In the genomic region with DNA sequence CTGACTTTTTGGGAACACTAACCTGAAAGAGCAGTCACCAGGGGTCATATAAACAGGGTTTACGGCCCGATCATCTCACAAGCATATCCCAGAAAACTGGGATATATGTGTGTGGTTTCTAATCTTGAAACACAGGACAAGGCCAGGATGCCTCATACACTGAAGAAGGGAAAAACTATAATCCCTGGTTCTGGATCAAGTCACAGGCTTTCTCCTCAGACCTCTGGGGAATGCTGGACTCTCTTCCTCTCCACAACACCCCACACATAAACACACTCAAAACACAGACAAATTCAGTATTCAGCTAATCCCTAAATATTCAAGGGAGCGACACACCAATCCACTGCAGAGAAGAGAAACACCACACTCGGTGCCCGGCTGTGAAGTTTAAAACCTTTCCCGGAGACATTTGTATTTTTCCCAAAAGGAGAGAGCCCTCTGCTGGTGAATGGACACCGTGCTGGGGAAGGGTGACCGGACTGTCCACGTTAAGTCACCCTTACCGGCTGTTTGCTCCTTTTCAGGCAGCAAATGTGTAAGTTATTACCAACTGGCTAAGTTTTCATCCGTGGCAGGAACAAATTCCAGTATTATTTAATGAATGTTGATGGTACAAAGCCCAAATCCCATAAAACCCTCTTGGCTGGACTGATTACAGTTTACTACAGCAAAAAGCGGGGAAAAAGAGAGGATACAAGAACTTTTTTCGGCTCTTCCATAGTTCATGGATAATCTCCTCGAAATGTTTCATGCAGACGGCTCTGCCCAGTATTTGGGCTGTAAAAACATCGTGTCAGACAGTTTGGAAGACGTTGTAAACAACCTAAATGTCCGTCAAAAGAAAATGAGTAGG, we compare ENCODE assay signal across 8 cellular contexts.
DNase-seq lines count a peak whose midpoint lies in the region; ATAC-seq, FAIRE-seq and TF ChIP-seq lines count a peak whose summit lies in the region.

No MANE protein-coding gene starts in this region.

- H3K4me1 Mint-ChIP-seq in stimulated activated naive CD8-positive, alpha-beta T cell treated with anti-CD3 and anti-CD28 coated beads, Interleukin-15, amount 100 ng/mL, for 72 hours, result no peaks in the 10 kb centered on the region
- H3K4me1 Mint-ChIP-seq in activated T-helper 2 cell treated with anti-CD3 and anti-CD28 coated beads, Interferon-gamma antibody, Interleukin-2, Interleukin-4, amounts not matched to agents 10 μg/mL and 5 μg/mL and 100 μg/mL, durations not matched to agents 14 hours and 24 hours and 36 hours (ENCODE audit: low read depth), result peaks cover 4% of the 10 kb centered on the region

- H4K20me1 ChIP-seq in GM23248 (ENCODE audit: insufficient read depth) (no peaks in the 10 kb centered on the region), keratinocyte (ENCODE audit: control insufficient read depth, extremely low read depth, insufficient read depth, low read length) (no peaks in the 10 kb centered on the region)

- dilution Hi-C loops in keratinocyte (cut with MboI; ENCODE audit: extremely low pct_ligation_motif_present, low sequenced_read_pairs), result no loop called here

- DNase-seq in C1 segment of cervical spinal cord (lab: John Stamatoyannopoulos, UW), result peak in 13 of 14 donors; percentile 3 to 60 (median 35)
- peak; percentile 79 for DNase-seq in GM23248
- peak; percentile 73 for DNase-seq in NCI-H82 (lab: John Stamatoyannopoulos, UW)
- DNase-seq in breast epithelium (ENCODE audit: low spot score in 2 of 2), result peak; percentile 62 to 65
- no peak for DNase-seq in keratinocyte (ENCODE audit: low read depth, low spot score)
- DNase-seq in stimulated activated naive CD8-positive, alpha-beta T cell treated with anti-CD3 and anti-CD28 coated beads, Interleukin-15, amount 100 ng/mL, for 72 hours, result peak; percentile 3 to 21
- no peak for DNase-seq in putamen (ENCODE audit: low spot score)
- DNase-seq in activated T-helper 2 cell treated with anti-CD3 and anti-CD28 coated beads, Interferon-gamma antibody, Interleukin-2, Interleukin-4, amounts not matched to agents 10 μg/mL and 5 μg/mL and 100 μg/mL, durations not matched to agents 14 hours and 24 hours and 36 hours (ENCODE audit: low spot score), result no peak

- TF ChIP-seq CTCF in breast epithelium (IDR thresholded peaks at IDR 0.05), result peak; percentile 60 to 89 (median 80)
- TF ChIP-seq CTCF in keratinocyte (optimal IDR thresholded peaks at IDR 0.05 in 1 of 3, IDR thresholded peaks at IDR 0.05 in 1 of 3, conservative IDR thresholded peaks at IDR 0.05 in 1 of 3; ENCODE audit: extremely low read depth in 1 of 3, insufficient read depth in 2 of 3, low read length in 3 of 3), result peak; percentile 84 to 90 (median 84)

- H3K4me1 ChIP-seq in GM23248 (ENCODE audit: insufficient read depth) (no peaks in the 10 kb centered on the region), breast epithelium (no peaks in the 10 kb centered on the region), keratinocyte (ENCODE audit: control insufficient read depth, extremely low read depth, insufficient read depth, low read length) (no peaks in the 10 kb centered on the region)

- H3K4me2 ChIP-seq in GM23248 (ENCODE audit: unreplicated experiment) (peak overlapping the region; percentile 69), keratinocyte (ENCODE audit: control insufficient read depth, extremely low read depth, insufficient read depth, low read depth, low read length) (peak overlapping the region; percentile 54)

- intact Hi-C loops in breast epithelium (cut with DNase I; ENCODE audit: low total_unique reads), result loop anchor here (10.0 kb wide), 1 partner anchor 358 kb away; no protein-coding TSS in a partner anchor
- intact Hi-C loops in activated T-helper 2 cell treated with anti-CD3 and anti-CD28 coated beads, Interferon-gamma antibody, Interleukin-2, Interleukin-4, amounts not matched to agents 10 μg/mL and 5 μg/mL and 100 μg/mL, durations not matched to agents 14 hours and 24 hours and 36 hours (cut with micrococcal nuclease), result no loop called here

- no peak overlapping the region for H3K27ac Mint-ChIP-seq in stimulated activated naive CD8-positive, alpha-beta T cell treated with anti-CD3 and anti-CD28 coated beads, Interleukin-15, amount 100 ng/mL, for 72 hours
- H3K27ac Mint-ChIP-seq in activated T-helper 2 cell treated with anti-CD3 and anti-CD28 coated beads, Interferon-gamma antibody, Interleukin-2, Interleukin-4, amounts not matched to agents 10 μg/mL and 5 μg/mL and 100 μg/mL, durations not matched to agents 14 hours and 24 hours and 36 hours, result no peak overlapping the region

- H3K36me3 ChIP-seq in GM23248 (ENCODE audit: low read depth) (no peaks in the 10 kb centered on the region), breast epithelium (no peaks in the 10 kb centered on the region), keratinocyte (ENCODE audit: control insufficient read depth in 2 of 2, extremely low read depth in 1 of 2, insufficient read depth in 2 of 2, low read length in 2 of 2) (no peaks in the 10 kb centered on the region)

- no peaks in the 10 kb centered on the region for H3K27me3 Mint-ChIP-seq in stimulated activated naive CD8-positive, alpha-beta T cell treated with anti-CD3 and anti-CD28 coated beads, Interleukin-15, amount 100 ng/mL, for 72 hours
- H3K27me3 Mint-ChIP-seq in activated T-helper 2 cell treated with anti-CD3 and anti-CD28 coated beads, Interferon-gamma antibody, Interleukin-2, Interleukin-4, amounts not matched to agents 10 μg/mL and 5 μg/mL and 100 μg/mL, durations not matched to agents 14 hours and 24 hours and 36 hours (ENCODE audit: low read depth), result no peaks in the 10 kb centered on the region

- H3K36me3 Mint-ChIP-seq in activated T-helper 2 cell treated with anti-CD3 and anti-CD28 coated beads, Interferon-gamma antibody, Interleukin-2, Interleukin-4, amounts not matched to agents 10 μg/mL and 5 μg/mL and 100 μg/mL, durations not matched to agents 14 hours and 24 hours and 36 hours (ENCODE audit: low read depth), result no peaks in the 10 kb centered on the region

- H3K4me3 ChIP-seq in GM23248 (peak overlapping the region; percentile 52), breast epithelium (peak overlapping the region in 1 of 3 donors; percentile 44), keratinocyte (ENCODE audit: control insufficient read depth in 2 of 3, extremely low read depth in 1 of 3, insufficient read depth in 2 of 3, low read depth in 1 of 3, low read length in 3 of 3) (no peak overlapping the region)

- no peaks in the 10 kb centered on the region for H3K9me3 Mint-ChIP-seq in stimulated activated naive CD8-positive, alpha-beta T cell treated with anti-CD3 and anti-CD28 coated beads, Interleukin-15, amount 100 ng/mL, for 72 hours
- no peaks in the 10 kb centered on the region for H3K9me3 Mint-ChIP-seq in activated T-helper 2 cell treated with anti-CD3 and anti-CD28 coated beads, Interferon-gamma antibody, Interleukin-2, Interleukin-4, amounts not matched to agents 10 μg/mL and 5 μg/mL and 100 μg/mL, durations not matched to agents 14 hours and 24 hours and 36 hours

- no peak overlapping the region for H3K27ac ChIP-seq in GM23248
- peak overlapping the region; percentile 12 to 76 for H3K27ac ChIP-seq in breast epithelium
- H3K27ac ChIP-seq in keratinocyte (ENCODE audit: control insufficient read depth, insufficient read depth, low read length), result no peak overlapping the region

- no peak for TF ChIP-seq POLR2A in breast epithelium (IDR thresholded peaks at IDR 0.05)

- 12 to 15% methylated on average over 18 of the region's 18 CpGs for WGBS in GM23248 (ENCODE audit: low coverage in 1 of 2, low lambda C conversion rate in 2 of 2, missing lambda C conversion rate in 2 of 2), 2 experiments

- H3K9me3 ChIP-seq in GM23248 (ENCODE audit: low read depth) (no peaks in the 10 kb centered on the region), breast epithelium (no peaks in the 10 kb centered on the region), keratinocyte (ENCODE audit: control insufficient read depth, low read depth, low read length) (no peaks in the 10 kb centered on the region)

- no peak overlapping the region for H3K4me3 Mint-ChIP-seq in stimulated activated naive CD8-positive, alpha-beta T cell treated with anti-CD3 and anti-CD28 coated beads, Interleukin-15, amount 100 ng/mL, for 72 hours
- no peak overlapping the region for H3K4me3 Mint-ChIP-seq in activated T-helper 2 cell treated with anti-CD3 and anti-CD28 coated beads, Interferon-gamma antibody, Interleukin-2, Interleukin-4, amounts not matched to agents 10 μg/mL and 5 μg/mL and 100 μg/mL, durations not matched to agents 14 hours and 24 hours and 36 hours (ENCODE audit: low read depth)

- peak; percentile 9 for FAIRE-seq in keratinocyte (lab: Jason Lieb, UNC)

- no peaks in the 10 kb centered on the region for H3K9me2 ChIP-seq in GM23248 (ENCODE audit: insufficient read depth)

- H3K9me1 ChIP-seq in keratinocyte (ENCODE audit: control insufficient read depth, extremely low read depth, insufficient read depth, low read length), result no peaks in the 10 kb centered on the region

- in situ Hi-C loops in GM23248 (cut with MboI), result loop anchor here (10.0 to 25.0 kb wide), 2 partner anchors 501 to 678 kb away; no protein-coding TSS in a partner anchor

- H3K9ac ChIP-seq in GM23248 (no peak overlapping the region), keratinocyte (ENCODE audit: control insufficient read depth, extremely low read depth, insufficient read depth, low read length) (no peak overlapping the region)

- no peaks in the 10 kb centered on the region for H3F3A ChIP-seq in GM23248 (ENCODE audit: insufficient read depth)

- no peak for ATAC-seq in stimulated activated naive CD8-positive, alpha-beta T cell treated with anti-CD3 and anti-CD28 coated beads, Interleukin-15, amount 100 ng/mL, for 72 hours

- H3K79me2 ChIP-seq in GM23248 (ENCODE audit: insufficient read depth) (no peaks in the 10 kb centered on the region), keratinocyte (ENCODE audit: control insufficient read depth, insufficient read depth, low read length) (no peaks in the 10 kb centered on the region)

- peak overlapping the region; percentile 80 for H2AFZ ChIP-seq in GM23248
- peak overlapping the region; percentile 10 for H2AFZ ChIP-seq in keratinocyte (ENCODE audit: control insufficient read depth, low read length)

- H3K27me3 ChIP-seq in GM23248 (replicated peaks; ENCODE audit: insufficient read depth) (no peaks in the 10 kb centered on the region), breast epithelium (no peaks in the 10 kb centered on the region), keratinocyte (ENCODE audit: control insufficient read depth, extremely low read depth, insufficient read depth, low read length) (no peaks in the 10 kb centered on the region)

Comparison
In these comparisons a context has a peak if more than half of its experiments do, and no peak if none do; other contexts are left out.
1. DNase-seq: peak in C1 segment of cervical spinal cord (13 of 14), GM23248 (single experiment), NCI-H82 (single experiment), breast epithelium (2 of 2) and stimulated activated naive CD8-positive, alpha-beta T cell treated with anti-CD3 and anti-CD28 coated beads, Interleukin-15, amount 100 ng/mL, for 72 hours (2 of 2); none in keratinocyte (single experiment), putamen (single experiment) and activated T-helper 2 cell treated with anti-CD3 and anti-CD28 coated beads, Interferon-gamma antibody, Interleukin-2, Interleukin-4, amounts not matched to agents 10 μg/mL and 5 μg/mL and 100 μg/mL, durations not matched to agents 14 hours and 24 hours and 36 hours (single experiment).
2. H3K27ac ChIP-seq: peak in breast epithelium (2 of 2); none in GM23248 (single experiment) and keratinocyte (single experiment).